ENCODE assay signal across 3 cellular contexts in the genomic region with DNA sequence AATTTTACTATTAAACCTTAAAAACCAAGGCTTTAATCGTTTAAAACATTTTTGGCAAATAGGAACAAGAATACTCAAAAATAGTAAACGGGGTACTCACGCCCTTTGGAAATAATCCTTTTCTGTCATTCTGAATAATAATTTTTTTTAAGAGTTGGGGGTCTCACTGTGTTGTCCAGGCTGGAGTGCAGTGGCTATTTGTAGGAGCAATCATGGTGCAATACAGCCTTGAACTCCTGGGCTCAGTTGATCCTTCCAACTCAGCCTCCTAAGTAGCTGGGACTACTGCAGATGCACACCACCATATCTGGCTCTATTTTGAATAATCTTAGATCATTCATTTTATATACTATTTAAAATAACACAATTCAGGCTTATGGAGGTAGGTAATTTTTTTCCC.
TF ChIP-seq lines count a peak whose summit lies in the region.

No MANE protein-coding gene starts in this region.

TF ChIP-seq in HepG2, 621 proteins besides CTCF, POLR2A, EP300 and RAD21:
- TF ChIP-seq ZNF121 (CRISPR knock-in tag; IDR thresholded peaks at IDR 0.05) (peak; percentile 83), ZNF20 (CRISPR knock-in tag; IDR thresholded peaks at IDR 0.05) (no peak)

TF ChIP-seq in IMR-90, 13 proteins besides CTCF, POLR2A, EP300 and RAD21:
- TF ChIP-seq BHLHE40 (IDR thresholded peaks at IDR 0.05; ENCODE audit: low read depth, low read length) (no peak), SMC3 (IDR thresholded peaks at IDR 0.05; ENCODE audit: low read depth, low read length) (no peak), CEBPB (IDR thresholded peaks at IDR 0.05; ENCODE audit: low read depth, low read length) (no peak), RCOR1 (IDR thresholded peaks at IDR 0.05; ENCODE audit: insufficient replicate concordance, low read length) (no peak), CHD1 (IDR thresholded peaks at IDR 0.05; ENCODE audit: low read depth, low read length) (no peak), MAZ (IDR thresholded peaks at IDR 0.05; ENCODE audit: borderline replicate concordance, low read depth, low read length) (no peak), RFX5 (IDR thresholded peaks at IDR 0.05; ENCODE audit: low read depth, low read length) (no peak), MAFK (IDR thresholded peaks at IDR 0.05; ENCODE audit: low read depth, low read length) (no peak), FOS (IDR thresholded peaks at IDR 0.05; ENCODE audit: low read depth, low read length) (no peak), MXI1 (IDR thresholded peaks at IDR 0.05; ENCODE audit: borderline replicate concordance, low read depth, low read length) (no peak), NFE2L2 (IDR thresholded peaks at IDR 0.05; ENCODE audit: low read depth, low read length) (no peak)
- TF ChIP-seq, protein P1, sequence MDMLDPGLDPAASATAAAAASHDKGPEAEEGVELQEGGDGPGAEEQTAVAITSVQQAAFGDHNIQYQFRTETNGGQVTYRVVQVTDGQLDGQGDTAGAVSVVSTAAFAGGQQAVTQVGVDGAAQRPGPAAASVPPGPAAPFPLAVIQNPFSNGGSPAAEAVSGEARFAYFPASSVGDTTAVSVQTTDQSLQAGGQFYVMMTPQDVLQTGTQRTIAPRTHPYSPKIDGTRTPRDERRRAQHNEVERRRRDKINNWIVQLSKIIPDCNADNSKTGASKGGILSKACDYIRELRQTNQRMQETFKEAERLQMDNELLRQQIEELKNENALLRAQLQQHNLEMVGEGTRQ (IDR thresholded peaks at IDR 0.05; ENCODE audit: low read depth, low read length): no peak
- TF ChIP-seq, protein P2, sequence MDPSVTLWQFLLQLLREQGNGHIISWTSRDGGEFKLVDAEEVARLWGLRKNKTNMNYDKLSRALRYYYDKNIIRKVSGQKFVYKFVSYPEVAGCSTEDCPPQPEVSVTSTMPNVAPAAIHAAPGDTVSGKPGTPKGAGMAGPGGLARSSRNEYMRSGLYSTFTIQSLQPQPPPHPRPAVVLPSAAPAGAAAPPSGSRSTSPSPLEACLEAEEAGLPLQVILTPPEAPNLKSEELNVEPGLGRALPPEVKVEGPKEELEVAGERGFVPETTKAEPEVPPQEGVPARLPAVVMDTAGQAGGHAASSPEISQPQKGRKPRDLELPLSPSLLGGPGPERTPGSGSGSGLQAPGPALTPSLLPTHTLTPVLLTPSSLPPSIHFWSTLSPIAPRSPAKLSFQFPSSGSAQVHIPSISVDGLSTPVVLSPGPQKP (IDR thresholded peaks at IDR 0.05; ENCODE audit: borderline replicate concordance, low read depth, low read length): no peak

TF ChIP-seq in K562, 482 proteins besides CTCF, POLR2A, EP300 and RAD21:
- TF ChIP-seq TEAD4 (IDR thresholded peaks at IDR 0.05; ENCODE audit: low read length): no peak
- no peak for TF ChIP-seq TEAD4 (CRISPR knock-in tag; IDR thresholded peaks at IDR 0.05; ENCODE audit: borderline replicate concordance)
- no peak for TF ChIP-seq ZNF384 (IDR thresholded peaks at IDR 0.05; ENCODE audit: low read depth, low read length)
- no peak for TF ChIP-seq NCOR1 (IDR thresholded peaks at IDR 0.05)
- TF ChIP-seq RNF2 (IDR thresholded peaks at IDR 0.05): no peak
- no peak for TF ChIP-seq MAFF (IDR thresholded peaks at IDR 0.05; ENCODE audit: low read length)
- no peak for TF ChIP-seq CHD1 (IDR thresholded peaks at IDR 0.05; ENCODE audit: low read length)
- TF ChIP-seq, protein P3, sequence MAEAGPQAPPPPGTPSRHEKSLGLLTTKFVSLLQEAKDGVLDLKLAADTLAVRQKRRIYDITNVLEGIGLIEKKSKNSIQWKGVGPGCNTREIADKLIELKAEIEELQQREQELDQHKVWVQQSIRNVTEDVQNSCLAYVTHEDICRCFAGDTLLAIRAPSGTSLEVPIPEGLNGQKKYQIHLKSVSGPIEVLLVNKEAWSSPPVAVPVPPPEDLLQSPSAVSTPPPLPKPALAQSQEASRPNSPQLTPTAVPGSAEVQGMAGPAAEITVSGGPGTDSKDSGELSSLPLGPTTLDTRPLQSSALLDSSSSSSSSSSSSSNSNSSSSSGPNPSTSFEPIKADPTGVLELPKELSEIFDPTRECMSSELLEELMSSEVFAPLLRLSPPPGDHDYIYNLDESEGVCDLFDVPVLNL (CRISPR knock-in tag; IDR thresholded peaks at IDR 0.05; ENCODE audit: low read depth): no peak
- TF ChIP-seq ZNF668 (CRISPR knock-in tag; IDR thresholded peaks at IDR 0.05): no peak
- TF ChIP-seq ZNF121 (CRISPR knock-in tag; conservative IDR thresholded peaks at IDR 0.05): peak; percentile 91
- no peak for TF ChIP-seq SLC30A9 (CRISPR knock-in tag; IDR thresholded peaks at IDR 0.05)
- TF ChIP-seq TSC22D4 (tag; IDR thresholded peaks at IDR 0.05): no peak
- no peak for TF ChIP-seq FOXA1 (IDR thresholded peaks at IDR 0.05; ENCODE audit: borderline replicate concordance)
- no peak for TF ChIP-seq NELFE (IDR thresholded peaks at IDR 0.05; ENCODE audit: insufficient read depth, insufficient read length)
- peak; percentile 70 for TF ChIP-seq RBM25 (IDR thresholded peaks at IDR 0.05; ENCODE audit: low read depth, low read length, severe bottlenecking)
- TF ChIP-seq, protein P4, sequence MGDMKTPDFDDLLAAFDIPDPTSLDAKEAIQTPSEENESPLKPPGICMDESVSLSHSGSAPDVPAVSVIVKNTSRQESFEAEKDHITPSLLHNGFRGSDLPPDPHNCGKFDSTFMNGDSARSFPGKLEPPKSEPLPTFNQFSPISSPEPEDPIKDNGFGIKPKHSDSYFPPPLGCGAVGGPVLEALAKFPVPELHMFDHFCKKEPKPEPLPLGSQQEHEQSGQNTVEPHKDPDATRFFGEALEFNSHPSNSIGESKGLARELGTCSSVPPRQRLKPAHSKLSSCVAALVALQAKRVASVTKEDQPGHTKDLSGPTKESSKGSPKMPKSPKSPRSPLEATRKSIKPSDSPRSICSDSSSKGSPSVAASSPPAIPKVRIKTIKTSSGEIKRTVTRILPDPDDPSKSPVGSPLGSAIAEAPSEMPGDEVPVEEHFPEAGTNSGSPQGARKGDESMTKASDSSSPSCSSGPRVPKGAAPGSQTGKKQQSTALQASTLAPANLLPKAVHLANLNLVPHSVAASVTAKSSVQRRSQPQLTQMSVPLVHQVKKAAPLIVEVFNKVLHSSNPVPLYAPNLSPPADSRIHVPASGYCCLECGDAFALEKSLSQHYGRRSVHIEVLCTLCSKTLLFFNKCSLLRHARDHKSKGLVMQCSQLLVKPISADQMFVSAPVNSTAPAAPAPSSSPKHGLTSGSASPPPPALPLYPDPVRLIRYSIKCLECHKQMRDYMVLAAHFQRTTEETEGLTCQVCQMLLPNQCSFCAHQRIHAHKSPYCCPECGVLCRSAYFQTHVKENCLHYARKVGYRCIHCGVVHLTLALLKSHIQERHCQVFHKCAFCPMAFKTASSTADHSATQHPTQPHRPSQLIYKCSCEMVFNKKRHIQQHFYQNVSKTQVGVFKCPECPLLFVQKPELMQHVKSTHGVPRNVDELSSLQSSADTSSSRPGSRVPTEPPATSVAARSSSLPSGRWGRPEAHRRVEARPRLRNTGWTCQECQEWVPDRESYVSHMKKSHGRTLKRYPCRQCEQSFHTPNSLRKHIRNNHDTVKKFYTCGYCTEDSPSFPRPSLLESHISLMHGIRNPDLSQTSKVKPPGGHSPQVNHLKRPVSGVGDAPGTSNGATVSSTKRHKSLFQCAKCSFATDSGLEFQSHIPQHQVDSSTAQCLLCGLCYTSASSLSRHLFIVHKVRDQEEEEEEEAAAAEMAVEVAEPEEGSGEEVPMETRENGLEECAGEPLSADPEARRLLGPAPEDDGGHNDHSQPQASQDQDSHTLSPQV (IDR thresholded peaks at IDR 0.05): no peak
- TF ChIP-seq, protein P5, sequence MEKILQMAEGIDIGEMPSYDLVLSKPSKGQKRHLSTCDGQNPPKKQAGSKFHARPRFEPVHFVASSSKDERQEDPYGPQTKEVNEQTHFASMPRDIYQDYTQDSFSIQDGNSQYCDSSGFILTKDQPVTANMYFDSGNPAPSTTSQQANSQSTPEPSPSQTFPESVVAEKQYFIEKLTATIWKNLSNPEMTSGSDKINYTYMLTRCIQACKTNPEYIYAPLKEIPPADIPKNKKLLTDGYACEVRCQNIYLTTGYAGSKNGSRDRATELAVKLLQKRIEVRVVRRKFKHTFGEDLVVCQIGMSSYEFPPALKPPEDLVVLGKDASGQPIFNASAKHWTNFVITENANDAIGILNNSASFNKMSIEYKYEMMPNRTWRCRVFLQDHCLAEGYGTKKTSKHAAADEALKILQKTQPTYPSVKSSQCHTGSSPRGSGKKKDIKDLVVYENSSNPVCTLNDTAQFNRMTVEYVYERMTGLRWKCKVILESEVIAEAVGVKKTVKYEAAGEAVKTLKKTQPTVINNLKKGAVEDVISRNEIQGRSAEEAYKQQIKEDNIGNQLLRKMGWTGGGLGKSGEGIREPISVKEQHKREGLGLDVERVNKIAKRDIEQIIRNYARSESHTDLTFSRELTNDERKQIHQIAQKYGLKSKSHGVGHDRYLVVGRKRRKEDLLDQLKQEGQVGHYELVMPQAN (IDR thresholded peaks at IDR 0.05; ENCODE audit: borderline replicate concordance): no peak
- TF ChIP-seq, protein P6, sequence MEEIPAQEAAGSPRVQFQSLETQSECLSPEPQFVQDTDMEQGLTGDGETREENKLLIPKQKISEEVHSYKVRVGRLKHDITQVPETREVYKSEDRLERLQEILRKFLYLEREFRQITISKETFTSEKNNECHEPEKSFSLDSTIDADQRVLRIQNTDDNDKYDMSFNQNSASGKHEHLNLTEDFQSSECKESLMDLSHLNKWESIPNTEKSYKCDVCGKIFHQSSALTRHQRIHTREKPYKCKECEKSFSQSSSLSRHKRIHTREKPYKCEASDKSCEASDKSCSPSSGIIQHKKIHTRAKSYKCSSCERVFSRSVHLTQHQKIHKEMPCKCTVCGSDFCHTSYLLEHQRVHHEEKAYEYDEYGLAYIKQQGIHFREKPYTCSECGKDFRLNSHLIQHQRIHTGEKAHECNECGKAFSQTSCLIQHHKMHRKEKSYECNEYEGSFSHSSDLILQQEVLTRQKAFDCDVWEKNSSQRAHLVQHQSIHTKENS (CRISPR knock-in tag; IDR thresholded peaks at IDR 0.05): no peak
